In the genomic region with DNA sequence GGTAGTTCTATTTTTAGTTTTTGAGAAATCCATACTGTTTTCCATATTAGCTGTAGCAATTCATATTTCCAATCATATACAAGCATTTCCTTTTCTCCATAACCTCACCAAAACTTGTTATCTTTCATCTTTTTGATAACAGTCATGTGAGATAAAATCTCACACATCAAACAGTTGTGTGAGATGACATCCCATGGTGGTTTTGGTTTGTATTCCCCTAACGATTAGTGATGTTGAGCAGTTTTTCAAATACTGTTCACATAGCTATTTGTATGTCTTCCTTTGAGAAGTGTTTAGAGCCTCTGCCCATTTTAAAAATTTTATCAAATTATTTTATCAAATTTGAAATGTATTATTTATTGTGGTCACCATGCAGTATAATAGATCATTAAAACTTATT, we compare ENCODE assay signal across 35 cellular contexts.
"Had no signal": no experiment of that assay in that cellular context is flagged by ENCODE, and none has a peak within 500 bp of the region (broad histone marks: within the 10 kb centered on the region; RNA-seq: fewer than 3 reads in every experiment).

No MANE protein-coding gene starts in this region.

- H3K4me3 Mint-ChIP-seq: activated B cell treated with CpG ODN at 0.5 μM for 24 hours; activated CD4-positive, alpha-beta memory T cell treated with anti-CD3 and anti-CD28 coated beads for 36 hours; activated CD4-positive, alpha-beta T cell treated with anti-CD3 and anti-CD28 coated beads, Interleukin-2, amount 10 ng/mL, durations not matched to agents 24 days and 14 days; activated CD8-positive, alpha-beta T cell treated with anti-CD3 and anti-CD28 coated beads for 36 hours; activated naive CD4-positive, alpha-beta T cell treated with anti-CD3 and anti-CD28 coated beads for 36 hours; activated naive CD8-positive, alpha-beta T cell treated with anti-CD3 and anti-CD28 coated beads for 36 hours; activated T-cell treated with anti-CD3 and anti-CD28 coated beads, Interleukin-2, amount 50 U/mL, for 4 hours; activated T-cell treated with anti-CD3 and anti-CD28 coated beads, Interleukin-2, amount 50 U/mL, for 72 hours; activated T-helper 1 cell treated with anti-CD3 and anti-CD28 coated beads, Interleukin-12 subunit alpha, Interleukin-12 subunit beta, Interleukin-2, Interleukin-4 antibody, amounts not matched to agents 30 ng/mL and 10 ng/mL and 1 ng/mL, durations not matched to agents 14 hours and 24 hours and 36 hours; activated T-helper 17 cell treated with anti-CD3 and anti-CD28 coated beads, Interleukin-2, amount 50 U/mL, for 72 hours; brain; central memory CD8-positive, alpha-beta T cell; T-helper 1 cell treated with Interleukin-12 subunit alpha and Interleukin-12 subunit beta and Interleukin-4 antibody, amounts not matched to agents 30 μg/mL and 1 μg/mL, for 36 hours; T-helper 2 cell treated with Interferon-gamma antibody and Interleukin-4, amounts not matched to agents 5 μg/mL and 100 μg/mL, for 36 hours had no signal

- H3K36me3 ChIP-seq: adrenal gland, cardiac muscle cell had no signal

- H3K27ac Mint-ChIP-seq: activated B cell treated with CpG ODN at 0.5 μM for 24 hours; activated CD4-positive, alpha-beta memory T cell treated with anti-CD3 and anti-CD28 coated beads for 36 hours; activated CD4-positive, alpha-beta T cell treated with anti-CD3 and anti-CD28 coated beads, Interleukin-2, amount 10 ng/mL, durations not matched to agents 24 days and 14 days; activated CD8-positive, alpha-beta T cell treated with anti-CD3 and anti-CD28 coated beads for 36 hours; activated naive CD4-positive, alpha-beta T cell treated with anti-CD3 and anti-CD28 coated beads for 36 hours; activated naive CD4-positive, alpha-beta T cell treated with anti-CD3 and anti-CD28 coated beads, Interleukin-2, amount 50 U/mL, for 72 hours; activated naive CD8-positive, alpha-beta T cell treated with anti-CD3 and anti-CD28 coated beads for 36 hours; activated T-cell treated with anti-CD3 and anti-CD28 coated beads, Interleukin-2, amount 50 U/mL, for 72 hours; activated T-helper 1 cell treated with anti-CD3 and anti-CD28 coated beads, Interleukin-12 subunit alpha, Interleukin-12 subunit beta, Interleukin-2, Interleukin-4 antibody, amounts not matched to agents 30 ng/mL and 10 ng/mL and 1 ng/mL, durations not matched to agents 14 hours and 24 hours and 36 hours; activated T-helper 17 cell treated with anti-CD3 and anti-CD28 coated beads, Interleukin-2, amount 50 U/mL, for 72 hours; brain; T-helper 1 cell treated with Interleukin-12 subunit alpha and Interleukin-12 subunit beta and Interleukin-4 antibody, amounts not matched to agents 30 μg/mL and 1 μg/mL, for 36 hours; T-helper 2 cell treated with Interferon-gamma antibody and Interleukin-4, amounts not matched to agents 5 μg/mL and 100 μg/mL, for 36 hours had no signal

- H3K27ac ChIP-seq: adrenal gland, cardiac muscle cell, VCaP had no signal

- H3K4me1 ChIP-seq: adrenal gland had no signal

- H3K27me3 Mint-ChIP-seq: activated B cell treated with CpG ODN at 0.5 μM for 24 hours; activated CD4-positive, alpha-beta memory T cell treated with anti-CD3 and anti-CD28 coated beads for 36 hours; activated CD4-positive, alpha-beta T cell treated with anti-CD3 and anti-CD28 coated beads, Interleukin-2, amount 10 ng/mL, durations not matched to agents 24 days and 14 days; activated CD8-positive, alpha-beta T cell treated with anti-CD3 and anti-CD28 coated beads for 36 hours; activated naive CD8-positive, alpha-beta T cell treated with anti-CD3 and anti-CD28 coated beads for 36 hours; activated T-helper 17 cell treated with anti-CD3 and anti-CD28 coated beads, Interleukin-2, amount 50 U/mL, for 72 hours; brain; central memory CD8-positive, alpha-beta T cell had no signal

- DNase-seq: activated B cell treated with CpG ODN at 0.5 μM for 24 hours; activated CD4-positive, alpha-beta memory T cell treated with anti-CD3 and anti-CD28 coated beads for 36 hours; activated CD4-positive, alpha-beta T cell treated with anti-CD3 and anti-CD28 coated beads for 4 hours; activated CD4-positive, alpha-beta T cell treated with anti-CD3 and anti-CD28 coated beads, Interleukin-2, amount 10 ng/mL, durations not matched to agents 24 days and 14 days; activated CD4-positive, alpha-beta T cell treated with anti-CD3 and anti-CD28 coated beads, Interleukin-2, amount 50 U/mL, for 1 hour; activated CD4-positive, alpha-beta T cell treated with anti-CD3 and anti-CD28 coated beads, Interleukin-2, amount 50 U/mL, for 4 hours; activated CD4-positive, CD25-positive, alpha-beta regulatory T cell treated with anti-CD3 and anti-CD28 coated beads, Interleukin-2, amount 50 U/mL, for 72 hours; activated CD8-positive, alpha-beta memory T cell treated with anti-CD3 and anti-CD28 coated beads, Interleukin-2, amount 50 U/mL, for 4 hours; activated CD8-positive, alpha-beta T cell treated with anti-CD3 and anti-CD28 coated beads for 36 hours; activated effector memory CD4-positive, alpha-beta T cell treated with anti-CD3 and anti-CD28 coated beads, Interleukin-2, amount 50 U/mL, for 16 hours; activated gamma-delta T cell treated with Interleukin-2 at 50 U/mL for 16 hours; activated naive CD4-positive, alpha-beta T cell; activated naive CD4-positive, alpha-beta T cell treated with anti-CD3 and anti-CD28 coated beads for 36 hours; activated naive CD4-positive, alpha-beta T cell treated with anti-CD3 and anti-CD28 coated beads, Interleukin-2, amount 50 U/mL, for 16 hours; activated naive CD8-positive, alpha-beta T cell treated with anti-CD3 and anti-CD28 coated beads for 36 hours; activated T-cell treated with anti-CD3 and anti-CD28 coated beads for 4 hours; activated T-cell treated with anti-CD3 and anti-CD28 coated beads, Interleukin-2, amount 50 U/mL, for 1 hour; activated T-cell treated with anti-CD3 and anti-CD28 coated beads, Interleukin-2, amount 50 U/mL, for 4 hours; activated T-cell treated with anti-CD3 and anti-CD28 coated beads, Interleukin-2, amount 50 U/mL, for 72 hours; adrenal gland; amniotic stem cell; aorta; caudate nucleus; cerebellar nuclear complex; T-helper 1 cell; T-helper 9 cell had no signal

- ATAC-seq: activated CD8-positive, alpha-beta T cell treated with anti-CD3 and anti-CD28 coated beads for 36 hours; activated naive CD4-positive, alpha-beta T cell treated with anti-CD3 and anti-CD28 coated beads, Interleukin-2, amount 50 U/mL, for 72 hours; activated T-cell treated with anti-CD3 and anti-CD28 coated beads, Interleukin-2, amount 50 U/mL, for 4 hours; activated T-cell treated with anti-CD3 and anti-CD28 coated beads, Interleukin-2, amount 50 U/mL, for 72 hours; activated T-helper 17 cell treated with anti-CD3 and anti-CD28 coated beads, Interleukin-2, amount 50 U/mL, for 72 hours had no signal

- H3K4me1 Mint-ChIP-seq: activated B cell treated with CpG ODN at 0.5 μM for 24 hours; activated CD4-positive, alpha-beta T cell treated with anti-CD3 and anti-CD28 coated beads, Interleukin-2, amount 10 ng/mL, durations not matched to agents 24 days and 14 days; activated naive CD8-positive, alpha-beta T cell treated with anti-CD3 and anti-CD28 coated beads for 36 hours; activated T-helper 17 cell treated with anti-CD3 and anti-CD28 coated beads, Interleukin-2, amount 50 U/mL, for 72 hours; brain; central memory CD8-positive, alpha-beta T cell had no signal

- H3K4me3 ChIP-seq: adrenal gland, cardiac muscle cell had no signal

- H3K27me3 ChIP-seq: adrenal gland, cardiac muscle cell had no signal
